Comparison of ENCODE assay signal across 11 cellular contexts in the genomic region with DNA sequence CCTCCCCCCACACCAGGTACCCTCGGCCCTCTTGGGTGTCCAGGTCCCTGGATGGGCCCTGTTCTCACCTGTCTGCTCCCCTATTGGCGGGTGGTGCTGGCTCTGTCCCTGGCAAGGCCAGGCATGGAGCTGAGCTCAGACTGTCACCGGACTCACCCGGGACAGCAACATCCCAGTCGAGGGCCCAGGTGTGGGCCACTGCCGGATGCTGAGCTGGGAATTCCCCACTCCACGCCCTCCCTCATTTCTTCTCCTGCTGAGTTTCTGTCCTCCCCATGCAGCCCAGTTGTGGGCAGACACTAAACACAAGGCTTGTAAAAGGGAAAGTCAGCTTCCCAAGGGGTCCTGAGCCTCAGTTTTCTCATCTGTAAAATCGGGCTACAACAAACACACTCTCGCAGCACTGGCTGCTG. TPM values are rescaled to one million over a fixed set of nuclear protein-coding genes. Genes with fewer than 3 reads are reported as not detected.
DNase-seq lines count a peak whose midpoint lies in the region; ATAC-seq and TF ChIP-seq lines count a peak whose summit lies in the region.
"Had no signal": no experiment of that assay in that cellular context is flagged by ENCODE, and none has a peak within 500 bp of the region (broad histone marks: within the 10 kb centered on the region; RNA-seq: fewer than 3 reads in every experiment).

No MANE protein-coding gene starts in this region.

- H3K9me3 ChIP-seq in upper lobe of right lung (no peaks in the 10 kb centered on the region), smooth muscle cell (replicated peaks; ENCODE audit: low read depth) (no peaks in the 10 kb centered on the region)
- H3K9me3 ChIP-seq: SJCRH30 had no signal

- H4K20me1 ChIP-seq in smooth muscle cell (ENCODE audit: low read depth) = peaks cover 19% of the 10 kb centered on the region

- DNase-seq in activated naive CD8-positive, alpha-beta T cell treated with anti-CD3 and anti-CD28 coated beads, Interleukin-2, amount 50 U/mL, for 24 hours = no peak
- DNase-seq in activated naive CD8-positive, alpha-beta T cell treated with anti-CD3 and anti-CD28 coated beads for 36 hours = no peak
- DNase-seq in mesothelial cell of epicardium (ENCODE audit: low spot score in 2 of 2, unreplicated experiment in 2 of 2) (no peak), upper lobe of right lung (peak; percentile 66), smooth muscle cell (lab: John Stamatoyannopoulos, UW; ENCODE audit: unreplicated experiment) (no peak), AML-193 (lab: John Stamatoyannopoulos, UW) (no peak)
- DNase-seq: NCI-H2171 treated with DMSO at 0.1 percent for 48 hours, SJCRH30 had no signal

- peaks cover 9% of the 10 kb centered on the region for H3F3A ChIP-seq in smooth muscle cell (ENCODE audit: low read depth)

- H3K4me2 ChIP-seq in smooth muscle cell = no peak overlapping the region

- intact Hi-C loops in upper lobe of right lung (cut with DNase I) = no loop called here

- peaks cover 12% of the 10 kb centered on the region for H3K4me1 Mint-ChIP-seq in activated naive CD8-positive, alpha-beta T cell (ENCODE audit: low read depth)
- H3K4me1 Mint-ChIP-seq in activated naive CD8-positive, alpha-beta T cell treated with anti-CD3 and anti-CD28 coated beads, Interleukin-2, amount 50 U/mL, for 24 hours = peaks cover 24% of the 10 kb centered on the region
- peaks cover 16% of the 10 kb centered on the region for H3K4me1 Mint-ChIP-seq in activated naive CD8-positive, alpha-beta T cell treated with anti-CD3 and anti-CD28 coated beads for 36 hours
- H3K4me1 Mint-ChIP-seq in mesothelial cell of epicardium = peaks cover 22% of the 10 kb centered on the region

- H3K79me2 ChIP-seq in smooth muscle cell (ENCODE audit: low read depth) = no peaks in the 10 kb centered on the region

- H3K27me3 Mint-ChIP-seq in activated naive CD8-positive, alpha-beta T cell = peaks cover 2% of the 10 kb centered on the region
- H3K27me3 Mint-ChIP-seq in activated naive CD8-positive, alpha-beta T cell treated with anti-CD3 and anti-CD28 coated beads, Interleukin-2, amount 50 U/mL, for 24 hours = peaks cover 32% of the 10 kb centered on the region
- peaks cover 35% of the 10 kb centered on the region for H3K27me3 Mint-ChIP-seq in activated naive CD8-positive, alpha-beta T cell treated with anti-CD3 and anti-CD28 coated beads for 36 hours
- peaks cover 37% of the 10 kb centered on the region for H3K27me3 Mint-ChIP-seq in mesothelial cell of epicardium (ENCODE audit: low read depth)

- peak overlapping the region; percentile 44 for H3K4me3 Mint-ChIP-seq in activated naive CD8-positive, alpha-beta T cell
- H3K4me3 Mint-ChIP-seq in activated naive CD8-positive, alpha-beta T cell treated with anti-CD3 and anti-CD28 coated beads, Interleukin-2, amount 50 U/mL, for 24 hours = no peak overlapping the region
- H3K4me3 Mint-ChIP-seq in activated naive CD8-positive, alpha-beta T cell treated with anti-CD3 and anti-CD28 coated beads for 36 hours = no peak overlapping the region
- H3K4me3 Mint-ChIP-seq in mesothelial cell of epicardium = peak overlapping the region; percentile 13

- H3K27ac ChIP-seq in upper lobe of right lung = no peak overlapping the region
- no peak overlapping the region for H3K27ac ChIP-seq in smooth muscle cell (ENCODE audit: low read depth)
- H3K27ac ChIP-seq: SJCRH30 had no signal

- H3K36me3 ChIP-seq in upper lobe of right lung (peaks cover 14% of the 10 kb centered on the region), smooth muscle cell (ENCODE audit: low read depth) (no peaks in the 10 kb centered on the region)
- H3K36me3 ChIP-seq: SJCRH30 had no signal

- no peak for TF ChIP-seq CTCF in mesothelial cell of epicardium (IDR thresholded peaks at IDR 0.05; ENCODE audit: unreplicated experiment)
- TF ChIP-seq CTCF in upper lobe of right lung (IDR thresholded peaks at IDR 0.05) = no peak
- no peak for TF ChIP-seq CTCF in smooth muscle cell (IDR thresholded peaks at IDR 0.05; ENCODE audit: borderline replicate concordance, insufficient read depth, poor library complexity, severe bottlenecking)

- no peaks in the 10 kb centered on the region for H3K9me3 Mint-ChIP-seq in activated naive CD8-positive, alpha-beta T cell (ENCODE audit: low read depth)
- H3K9me3 Mint-ChIP-seq in activated naive CD8-positive, alpha-beta T cell treated with anti-CD3 and anti-CD28 coated beads, Interleukin-2, amount 50 U/mL, for 24 hours = no peaks in the 10 kb centered on the region
- no peaks in the 10 kb centered on the region for H3K9me3 Mint-ChIP-seq in activated naive CD8-positive, alpha-beta T cell treated with anti-CD3 and anti-CD28 coated beads for 36 hours
- H3K9me3 Mint-ChIP-seq in mesothelial cell of epicardium = no peaks in the 10 kb centered on the region

- no peak overlapping the region for H3K27ac Mint-ChIP-seq in activated naive CD8-positive, alpha-beta T cell
- no peak overlapping the region for H3K27ac Mint-ChIP-seq in activated naive CD8-positive, alpha-beta T cell treated with anti-CD3 and anti-CD28 coated beads, Interleukin-2, amount 50 U/mL, for 24 hours
- peak overlapping the region; percentile 52 for H3K27ac Mint-ChIP-seq in activated naive CD8-positive, alpha-beta T cell treated with anti-CD3 and anti-CD28 coated beads for 36 hours
- H3K27ac Mint-ChIP-seq in mesothelial cell of epicardium = peak overlapping the region; percentile 40

- ATAC-seq in activated naive CD8-positive, alpha-beta T cell treated with anti-CD3 and anti-CD28 coated beads, Interleukin-2, amount 50 U/mL, for 24 hours = no peak
- ATAC-seq in upper lobe of right lung (no peak), HG02798 (IDR thresholded peaks at IDR 0.05; ENCODE audit: poor library complexity, unreplicated experiment) (no peak)

- H3K27me3 ChIP-seq in upper lobe of right lung (peaks cover 12% of the 10 kb centered on the region), smooth muscle cell (ENCODE audit: low read depth) (peaks cover 36% of the 10 kb centered on the region)

- H3K4me3 ChIP-seq in upper lobe of right lung (no peak overlapping the region), smooth muscle cell (no peak overlapping the region)
- H3K4me3 ChIP-seq: SJCRH30 had no signal

- H3K36me3 Mint-ChIP-seq in activated naive CD8-positive, alpha-beta T cell = no peaks in the 10 kb centered on the region
- no peaks in the 10 kb centered on the region for H3K36me3 Mint-ChIP-seq in activated naive CD8-positive, alpha-beta T cell treated with anti-CD3 and anti-CD28 coated beads, Interleukin-2, amount 50 U/mL, for 24 hours (ENCODE audit: low read depth)
- H3K36me3 Mint-ChIP-seq in activated naive CD8-positive, alpha-beta T cell treated with anti-CD3 and anti-CD28 coated beads for 36 hours = peaks cover 3% of the 10 kb centered on the region
- H3K36me3 Mint-ChIP-seq in mesothelial cell of epicardium = no peaks in the 10 kb centered on the region

- WGBS in smooth muscle cell (ENCODE audit: low lambda C conversion rate) = 88% methylated on average over 9 of the region's 9 CpGs

- no peak overlapping the region for H3K9ac ChIP-seq in smooth muscle cell (ENCODE audit: low read depth)

- H2AFZ ChIP-seq in smooth muscle cell (ENCODE audit: low read depth) = no peak overlapping the region

- H3K4me1 ChIP-seq in upper lobe of right lung (peaks cover 22% of the 10 kb centered on the region), smooth muscle cell (ENCODE audit: low read depth) (peaks cover 3% of the 10 kb centered on the region)
- H3K4me1 ChIP-seq: SJCRH30 had no signal

RNA-seq across cellular contexts. Expression of gene AP5B1, which starts 2.0 kb away (rescaled TPM):
- 10 to 100 TPM; 20.4 to 20.6 TPM for total RNA-seq in activated naive CD8-positive, alpha-beta T cell treated with anti-CD3 and anti-CD28 coated beads for 36 hours
- total RNA-seq in mesothelial cell of epicardium (23.3 to 24.9 TPM (median 24.3 TPM) in 3 replicates), upper lobe of right lung (35.6 TPM), smooth muscle cell (5.4 and 6.2 TPM in 2 replicates)
- 7.7 and 11.6 TPM in 2 replicates for polyA plus RNA-seq in smooth muscle cell

RNA-seq across cellular contexts. Expression of gene OVOL1, which starts 4.0 kb away (rescaled TPM):
- under 1 TPM; 0.42 to 0.45 TPM for total RNA-seq in activated naive CD8-positive, alpha-beta T cell treated with anti-CD3 and anti-CD28 coated beads for 36 hours
- 3.9 to 4.7 TPM (median 4.3 TPM) in 3 replicates for total RNA-seq in mesothelial cell of epicardium
- 2.7 TPM for total RNA-seq in upper lobe of right lung
- total RNA-seq in smooth muscle cell = 7.8 and 8.3 TPM in 2 replicates
- polyA plus RNA-seq in smooth muscle cell = 3.1 and 16.8 TPM in 2 replicates
- total RNA-seq: aorta, SJCRH30 had no signal

RNA-seq across cellular contexts. Expression of gene SNX32, which starts 50.9 kb away (rescaled TPM):
- 1 to 10 TPM; 2.4 to 3.3 TPM for total RNA-seq in activated naive CD8-positive, alpha-beta T cell treated with anti-CD3 and anti-CD28 coated beads for 36 hours
- 6.8 to 10.7 TPM (median 7.5 TPM) in 3 replicates for total RNA-seq in mesothelial cell of epicardium
- total RNA-seq in upper lobe of right lung = not detected
- total RNA-seq in smooth muscle cell = 0.63 and 1.2 TPM in 2 replicates
- 1.1 and 3.3 TPM in 2 replicates for polyA plus RNA-seq in smooth muscle cell

Comparison
In these comparisons a context has a peak if more than half of its experiments do, and no peak if none do; other contexts are left out.
1. H3K27ac Mint-ChIP-seq: peak in activated naive CD8-positive, alpha-beta T cell treated with anti-CD3 and anti-CD28 coated beads for 36 hours (single experiment) and mesothelial cell of epicardium (single experiment); none in activated naive CD8-positive, alpha-beta T cell (single experiment) and activated naive CD8-positive, alpha-beta T cell treated with anti-CD3 and anti-CD28 coated beads, Interleukin-2, amount 50 U/mL, for 24 hours (single experiment).
2. H3K4me3 Mint-ChIP-seq: peak in activated naive CD8-positive, alpha-beta T cell (single experiment) and mesothelial cell of epicardium (single experiment); none in activated naive CD8-positive, alpha-beta T cell treated with anti-CD3 and anti-CD28 coated beads, Interleukin-2, amount 50 U/mL, for 24 hours (single experiment) and activated naive CD8-positive, alpha-beta T cell treated with anti-CD3 and anti-CD28 coated beads for 36 hours (single experiment).